ENCODE assay signal across 16 cellular contexts in genomic region chr12:53577941-53578352, GRCh38. TPM values are rescaled to one million over a fixed set of nuclear protein-coding genes. Genes with fewer than 3 reads are reported as not detected.
DNase-seq lines count a peak whose midpoint lies in the region; ATAC-seq and TF ChIP-seq lines count a peak whose summit lies in the region.
"Had no signal": no experiment of that assay in that cellular context is flagged by ENCODE, and none has a peak within 500 bp of the region (broad histone marks: within the 10 kb centered on the region; RNA-seq: fewer than 3 reads in every experiment).

No MANE protein-coding gene starts in this region.

- H3K27ac ChIP-seq in right atrium auricular region, result no peak overlapping the region
- H3K27ac ChIP-seq: Peyer's patch had no signal

- no peak overlapping the region for H3K4me3 Mint-ChIP-seq in activated T-cell treated with anti-CD3 and anti-CD28 coated beads, Interleukin-2, amount 50 U/mL, for 24 hours
- H3K4me3 Mint-ChIP-seq in stimulated activated effector memory CD8-positive, alpha-beta T cell treated with anti-CD3 and anti-CD28 coated beads, Interleukin-12 subunit alpha, Interleukin-12 subunit beta, amount 100 ng/mL, for 72 hours, result peak overlapping the region; percentile 41
- H3K4me3 Mint-ChIP-seq: mesothelial cell of epicardium had no signal

- no peaks in the 10 kb centered on the region for H3K36me3 ChIP-seq in right atrium auricular region
- H3K36me3 ChIP-seq: Peyer's patch had no signal

- peaks cover 24% of the 10 kb centered on the region for H3K36me3 Mint-ChIP-seq in activated T-cell treated with anti-CD3 and anti-CD28 coated beads, Interleukin-2, amount 50 U/mL, for 24 hours (ENCODE audit: low read depth)
- peaks cover 32% of the 10 kb centered on the region for H3K36me3 Mint-ChIP-seq in stimulated activated effector memory CD8-positive, alpha-beta T cell treated with anti-CD3 and anti-CD28 coated beads, Interleukin-12 subunit alpha, Interleukin-12 subunit beta, amount 100 ng/mL, for 72 hours

- peak; percentile 57 for ATAC-seq in GM21717 (IDR thresholded peaks at IDR 0.05; ENCODE audit: unreplicated experiment)
- peak; percentile 61 for ATAC-seq in HG03432 (IDR thresholded peaks at IDR 0.05; ENCODE audit: unreplicated experiment)
- peak; percentile 96 for ATAC-seq in stimulated activated effector memory CD8-positive, alpha-beta T cell treated with anti-CD3 and anti-CD28 coated beads, Interleukin-12 subunit alpha, Interleukin-12 subunit beta, amount 100 ng/mL, for 72 hours

- H3K27me3 Mint-ChIP-seq in activated T-cell treated with anti-CD3 and anti-CD28 coated beads, Interleukin-2, amount 50 U/mL, for 24 hours, result no peaks in the 10 kb centered on the region

- H3K4me1 ChIP-seq in right atrium auricular region, result no peaks in the 10 kb centered on the region

- peaks cover 24% of the 10 kb centered on the region for H3K4me1 Mint-ChIP-seq in activated T-cell treated with anti-CD3 and anti-CD28 coated beads, Interleukin-2, amount 50 U/mL, for 24 hours (ENCODE audit: low read depth)
- peaks cover 42% of the 10 kb centered on the region for H3K4me1 Mint-ChIP-seq in stimulated activated effector memory CD8-positive, alpha-beta T cell treated with anti-CD3 and anti-CD28 coated beads, Interleukin-12 subunit alpha, Interleukin-12 subunit beta, amount 100 ng/mL, for 72 hours
- H3K4me1 Mint-ChIP-seq: mesothelial cell of epicardium had no signal

- H3K9me3 ChIP-seq in right atrium auricular region, result no peaks in the 10 kb centered on the region
- H3K9me3 ChIP-seq: Peyer's patch had no signal

- no peak for TF ChIP-seq CTCF in right atrium auricular region (IDR thresholded peaks at IDR 0.05)

- H3K27ac Mint-ChIP-seq in activated T-cell treated with anti-CD3 and anti-CD28 coated beads, Interleukin-2, amount 50 U/mL, for 24 hours, result peak overlapping the region; percentile 30
- H3K27ac Mint-ChIP-seq in stimulated activated effector memory CD8-positive, alpha-beta T cell treated with anti-CD3 and anti-CD28 coated beads, Interleukin-12 subunit alpha, Interleukin-12 subunit beta, amount 100 ng/mL, for 72 hours, result peak overlapping the region; percentile 10
- H3K27ac Mint-ChIP-seq: mesothelial cell of epicardium had no signal

- H3K27me3 ChIP-seq in right atrium auricular region, result no peaks in the 10 kb centered on the region
- H3K27me3 ChIP-seq: Peyer's patch had no signal

- DNase-seq in activated T-cell treated with anti-CD3 and anti-CD28 coated beads, Interleukin-2, amount 50 U/mL, for 24 hours, result no peak
- no peak for DNase-seq in activated T-cell treated with anti-CD3 and anti-CD28 coated beads, Interleukin-2, amount 50 U/mL, for 48 hours
- no peak for DNase-seq in stimulated activated effector memory CD8-positive, alpha-beta T cell treated with anti-CD3 and anti-CD28 coated beads, Interleukin-12 subunit alpha, Interleukin-12 subunit beta, amount 100 ng/mL, for 72 hours (ENCODE audit: low spot score in 2 of 2)
- no peak for DNase-seq in nucleus accumbens (lab: John Stamatoyannopoulos, UW)
- no peak for DNase-seq in right atrium auricular region (ENCODE audit: low spot score)
- no peak for DNase-seq in NCI-H2107 treated with DMSO at 0.1 percent for 48 hours (lab: John Stamatoyannopoulos, UW; ENCODE audit: unreplicated experiment)
- DNase-seq: COR-L47, IMR-90, islet precursor cell, NCI-H1105, NCI-H446, small intestine had no signal

- H3K9me3 Mint-ChIP-seq in activated T-cell treated with anti-CD3 and anti-CD28 coated beads, Interleukin-2, amount 50 U/mL, for 24 hours, result no peaks in the 10 kb centered on the region
- no peaks in the 10 kb centered on the region for H3K9me3 Mint-ChIP-seq in stimulated activated effector memory CD8-positive, alpha-beta T cell treated with anti-CD3 and anti-CD28 coated beads, Interleukin-12 subunit alpha, Interleukin-12 subunit beta, amount 100 ng/mL, for 72 hours
- H3K9me3 Mint-ChIP-seq: mesothelial cell of epicardium had no signal

- H3K4me3 ChIP-seq in right atrium auricular region, result no peak overlapping the region
- H3K4me3 ChIP-seq: Peyer's patch had no signal

RNA-seq across cellular contexts. Expression of gene ATF7, which starts 48.2 kb away (rescaled TPM):
- total RNA-seq in right atrium auricular region, result 10 to 100 TPM; 22.1 to 24.7 TPM
